Comparison of ENCODE assay signal across 14 cellular contexts in the genomic region with DNA sequence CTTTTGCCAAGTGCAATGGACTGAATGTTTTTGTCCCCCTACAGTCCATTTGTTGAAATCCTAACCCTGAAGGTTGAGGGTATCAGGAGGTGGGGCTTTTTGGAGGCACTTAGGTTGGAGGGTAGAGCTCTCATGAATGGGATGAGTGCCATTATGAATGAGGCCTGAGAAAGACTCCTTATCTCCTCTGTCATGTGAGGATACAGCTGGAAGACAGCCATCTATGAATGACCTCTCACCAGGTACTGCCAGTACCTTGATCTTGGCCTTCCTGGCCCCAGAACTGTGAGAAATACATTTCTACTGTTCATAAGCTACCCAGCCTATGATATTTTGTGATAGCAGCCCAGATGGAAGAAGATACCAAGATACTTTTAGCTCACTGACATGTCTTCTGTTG.
DNase-seq lines count a peak whose midpoint lies in the region; ATAC-seq and TF ChIP-seq lines count a peak whose summit lies in the region.
"Had no signal": no experiment of that assay in that cellular context is flagged by ENCODE, and none has a peak within 500 bp of the region (broad histone marks: within the 10 kb centered on the region; RNA-seq: fewer than 3 reads in every experiment).

No MANE protein-coding gene starts in this region.

- H3K27ac ChIP-seq in heart left ventricle: no peak overlapping the region
- peak overlapping the region in 31 of 59 donors; percentile 6 to 98 (median 67) for H3K27ac ChIP-seq in dorsolateral prefrontal cortex
- no peak overlapping the region for H3K27ac ChIP-seq in upper lobe of right lung
- H3K27ac ChIP-seq: C4-2B, GM23248, HL-60 had no signal

- H3K36me3 ChIP-seq in heart left ventricle (no peaks in the 10 kb centered on the region), upper lobe of right lung (no peaks in the 10 kb centered on the region)
- H3K36me3 ChIP-seq: BE2C, HAP-1 had no signal

- intact Hi-C loops in Right ventricle myocardium inferior (cut with DNase I) (no loop called here), heart left ventricle (cut with DNase I) (no loop called here), dorsolateral prefrontal cortex (cut with DNase I) (no loop called here), upper lobe of right lung (cut with DNase I) (no loop called here)

- no peak for DNase-seq in Right ventricle myocardium inferior (ENCODE audit: missing footprints)
- DNase-seq in heart left ventricle: no peak
- peak; percentile 9 for DNase-seq in NCI-H2029 (lab: John Stamatoyannopoulos, UW)
- DNase-seq in dorsolateral prefrontal cortex: no peak
- DNase-seq in upper lobe of right lung: no peak
- no peak for DNase-seq in dermis blood vessel endothelial cell
- DNase-seq: BE2C; Caco-2; CD4-positive, alpha-beta T cell; GM23248 had no signal

- no peak for TF ChIP-seq CTCF in heart left ventricle (IDR thresholded peaks at IDR 0.05)
- TF ChIP-seq CTCF in dorsolateral prefrontal cortex (IDR thresholded peaks at IDR 0.05 in 54 of 56, conservative IDR thresholded peaks at IDR 0.05 in 2 of 56; ENCODE audit: low read depth in 1 of 56, partially characterized antibody in 56 of 56): no peak
- no peak for TF ChIP-seq CTCF in upper lobe of right lung (IDR thresholded peaks at IDR 0.05)

- no peak overlapping the region for H3K4me3 ChIP-seq in heart left ventricle
- no peak overlapping the region for H3K4me3 ChIP-seq in dorsolateral prefrontal cortex
- no peak overlapping the region for H3K4me3 ChIP-seq in upper lobe of right lung
- H3K4me3 ChIP-seq: GM23248, HAP-1 had no signal

- no peaks in the 10 kb centered on the region for H3K27me3 ChIP-seq in heart left ventricle
- no peaks in the 10 kb centered on the region for H3K27me3 ChIP-seq in dorsolateral prefrontal cortex
- H3K27me3 ChIP-seq in upper lobe of right lung: no peaks in the 10 kb centered on the region
- H3K27me3 ChIP-seq: BE2C had no signal

- no peaks in the 10 kb centered on the region for H3K9me3 ChIP-seq in heart left ventricle
- no peaks in the 10 kb centered on the region for H3K9me3 ChIP-seq in upper lobe of right lung
- H3K9me3 ChIP-seq: BE2C, Caco-2, HAP-1 had no signal

- ATAC-seq in Right ventricle myocardium inferior: peak; percentile 27
- ATAC-seq in heart left ventricle: no peak
- peak; percentile 21 for ATAC-seq in upper lobe of right lung
- no peak for ATAC-seq in GM18520 (IDR thresholded peaks at IDR 0.05; ENCODE audit: unreplicated experiment)

- no peak for TF ChIP-seq POLR2A in heart left ventricle (IDR thresholded peaks at IDR 0.05)

- H3K4me1 ChIP-seq in heart left ventricle: peaks cover 0 to 31% (median 7%) of the 10 kb centered on the region in 12 donors
- H3K4me1 ChIP-seq in upper lobe of right lung: no peaks in the 10 kb centered on the region
- H3K4me1 ChIP-seq: BE2C, Caco-2 had no signal

Comparison
In these comparisons a context has a peak if more than half of its experiments do, and no peak if none do; other contexts are left out.
1. ATAC-seq: peak in Right ventricle myocardium inferior (single experiment) and upper lobe of right lung (single experiment); none in heart left ventricle (0 of 4) and GM18520 (single experiment).
2. H3K27ac ChIP-seq: peak in dorsolateral prefrontal cortex (31 of 59); none in heart left ventricle (0 of 12) and upper lobe of right lung (single experiment).